19 cellular contexts compared by ENCODE assay signal in the genomic region with DNA sequence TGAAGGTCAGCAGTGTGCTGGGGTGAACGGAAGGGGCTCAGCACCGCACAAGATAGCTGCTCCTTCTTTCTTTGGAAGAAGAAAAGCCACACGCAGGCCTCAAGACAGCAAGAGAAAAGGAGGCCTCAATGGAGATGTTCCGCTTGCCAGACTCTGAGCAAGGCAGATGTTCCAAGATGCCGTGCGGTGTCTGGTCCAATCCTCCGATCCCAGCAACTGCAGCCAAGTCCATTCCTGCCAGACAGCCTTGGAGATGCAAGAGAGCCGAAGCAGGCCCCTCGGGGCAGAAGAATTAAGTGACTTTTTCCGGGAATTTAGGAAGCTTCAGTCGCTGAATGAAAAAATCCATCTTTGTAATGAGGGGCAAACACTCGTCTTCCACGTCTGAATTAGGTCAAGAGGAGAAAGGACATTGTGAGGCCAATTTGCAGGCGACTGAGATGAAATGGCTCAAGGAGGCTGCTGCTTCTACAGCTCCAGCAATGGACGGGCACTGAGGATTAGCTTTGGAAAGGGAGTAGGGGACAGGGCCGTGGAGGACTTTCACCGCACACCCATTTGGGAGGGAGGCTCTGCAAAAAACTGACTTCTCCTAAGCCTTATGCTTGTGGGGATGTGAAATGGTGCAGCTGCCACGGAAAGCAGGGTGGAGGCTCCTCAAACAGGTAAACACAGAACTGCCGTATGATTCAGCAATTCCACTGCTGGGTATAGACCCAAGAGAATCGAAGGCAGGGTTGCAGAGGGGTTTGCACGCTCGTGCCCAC. TPM values are rescaled to one million over a fixed set of nuclear protein-coding genes. Genes with fewer than 3 reads are reported as not detected.
A peak's percentile ranks its signal among the peaks of the same experiment; 100 is the strongest.
DNase-seq lines count a peak whose midpoint lies in the region; ATAC-seq, FAIRE-seq and TF ChIP-seq lines count a peak whose summit lies in the region.
"Had no signal": no experiment of that assay in that cellular context is flagged by ENCODE, and none has a peak within 500 bp of the region (broad histone marks: within the 10 kb centered on the region; RNA-seq: fewer than 3 reads in every experiment).

No MANE protein-coding gene starts in this region.

- H3K27ac ChIP-seq in kidney (ENCODE audit: low read depth in 2 of 2, low read length in 2 of 2) (no peak overlapping the region), psoas muscle (no peak overlapping the region)
- H3K27ac ChIP-seq: breast epithelium, RWPE1, WERI-Rb-1 had no signal

- no peaks in the 10 kb centered on the region for H3K36me3 ChIP-seq in kidney (ENCODE audit: control insufficient read depth in 1 of 2, insufficient read depth in 2 of 2, low read length in 2 of 2)
- H3K36me3 ChIP-seq in psoas muscle (ENCODE audit: insufficient read depth in 1 of 2, low read depth in 1 of 2): no peaks in the 10 kb centered on the region
- H3K36me3 ChIP-seq: breast epithelium had no signal

- 64 to 68% (median 64%) methylated on average over 22 of the region's 22 CpGs for WGBS in psoas muscle, 3 donors

- H3K27me3 Mint-ChIP-seq in activated CD8-positive, alpha-beta T cell treated with anti-CD3 and anti-CD28 coated beads, Interleukin-2, amount 10 ng/mL, durations not matched to agents 7 days and 5 days (ENCODE audit: low read depth): no peaks in the 10 kb centered on the region
- H3K27me3 Mint-ChIP-seq: activated naive CD8-positive, alpha-beta T cell; activated T-cell treated with anti-CD3 and anti-CD28 coated beads, Interleukin-2, amount 50 U/mL, for 24 hours; stimulated activated naive CD8-positive, alpha-beta T cell treated with anti-CD3 and anti-CD28 coated beads, Interleukin-15, Interleukin-2, amounts not matched to agents 100 ng/mL and 50 ng/mL, for 24 hours had no signal

- FAIRE-seq in kidney (lab: Jason Lieb, UNC): no peak
- FAIRE-seq: HTR-8/SVneo had no signal

- H3K4me1 Mint-ChIP-seq in activated CD8-positive, alpha-beta T cell treated with anti-CD3 and anti-CD28 coated beads, Interleukin-2, amount 10 ng/mL, durations not matched to agents 7 days and 5 days (ENCODE audit: low read depth): no peaks in the 10 kb centered on the region
- H3K4me1 Mint-ChIP-seq: T-cell had no signal

- H3K4me3 ChIP-seq in kidney (ENCODE audit: low read length in 2 of 2): no peak overlapping the region
- no peak overlapping the region for H3K4me3 ChIP-seq in psoas muscle
- H3K4me3 ChIP-seq: breast epithelium had no signal

- intact Hi-C loops in kidney (cut with DNase I): no loop called here
- intact Hi-C loops in psoas muscle (cut with DNase I): no loop called here

- H3K27me3 ChIP-seq in psoas muscle (ENCODE audit: insufficient read depth in 3 of 3, low read length in 2 of 3): no peaks in the 10 kb centered on the region
- H3K27me3 ChIP-seq: breast epithelium had no signal

- ATAC-seq in psoas muscle: no peak
- ATAC-seq in HG02610 (IDR thresholded peaks at IDR 0.05; ENCODE audit: unreplicated experiment): no peak
- ATAC-seq in activated CD8-positive, alpha-beta T cell treated with anti-CD3 and anti-CD28 coated beads, Interleukin-2, amount 10 ng/mL, durations not matched to agents 7 days and 5 days: no peak

- H3K9me3 ChIP-seq in kidney (ENCODE audit: control insufficient read depth in 1 of 2, low read length in 2 of 2) (no peaks in the 10 kb centered on the region), psoas muscle (no peaks in the 10 kb centered on the region)
- H3K9me3 ChIP-seq: breast epithelium had no signal

- CTCF ChIA-PET in activated CD8-positive, alpha-beta T cell treated with anti-CD3 and anti-CD28 coated beads, Interleukin-2, amount 10 ng/mL, durations not matched to agents 7 days and 5 days (lab: Charles Lee): no interaction called here

- H3K36me3 Mint-ChIP-seq in activated CD8-positive, alpha-beta T cell treated with anti-CD3 and anti-CD28 coated beads, Interleukin-2, amount 10 ng/mL, durations not matched to agents 7 days and 5 days (ENCODE audit: low read depth): no peaks in the 10 kb centered on the region
- H3K36me3 Mint-ChIP-seq: activated CD4-positive, alpha-beta memory T cell treated with anti-CD3 and anti-CD28 coated beads for 36 hours; activated naive CD8-positive, alpha-beta T cell; T-cell had no signal

- H3K27ac Mint-ChIP-seq in activated CD8-positive, alpha-beta T cell treated with anti-CD3 and anti-CD28 coated beads, Interleukin-2, amount 10 ng/mL, durations not matched to agents 7 days and 5 days: no peak overlapping the region
- H3K27ac Mint-ChIP-seq: activated CD4-positive, alpha-beta memory T cell treated with anti-CD3 and anti-CD28 coated beads for 36 hours; activated naive CD8-positive, alpha-beta T cell; activated T-cell treated with anti-CD3 and anti-CD28 coated beads, Interleukin-2, amount 50 U/mL, for 24 hours; stimulated activated naive CD8-positive, alpha-beta T cell treated with anti-CD3 and anti-CD28 coated beads, Interleukin-15, Interleukin-2, amounts not matched to agents 100 ng/mL and 50 ng/mL, for 24 hours; T-cell had no signal

- H3K9me3 Mint-ChIP-seq in activated CD8-positive, alpha-beta T cell treated with anti-CD3 and anti-CD28 coated beads, Interleukin-2, amount 10 ng/mL, durations not matched to agents 7 days and 5 days (ENCODE audit: insufficient read depth): no peaks in the 10 kb centered on the region
- H3K9me3 Mint-ChIP-seq: activated CD4-positive, alpha-beta memory T cell treated with anti-CD3 and anti-CD28 coated beads for 36 hours; activated T-cell treated with anti-CD3 and anti-CD28 coated beads, Interleukin-2, amount 50 U/mL, for 24 hours; stimulated activated naive CD8-positive, alpha-beta T cell treated with anti-CD3 and anti-CD28 coated beads, Interleukin-15, Interleukin-2, amounts not matched to agents 100 ng/mL and 50 ng/mL, for 24 hours; T-cell had no signal

- POLR2A ChIA-PET in activated CD8-positive, alpha-beta T cell treated with anti-CD3 and anti-CD28 coated beads, Interleukin-2, amount 10 ng/mL, durations not matched to agents 7 days and 5 days (lab: Charles Lee): no interaction called here

- DNase-seq in AG20443 (ENCODE audit: low spot score) (peak; percentile 60), cerebellar cortex (ENCODE audit: low spot score) (peak; percentile 39), kidney (peak; percentile 81), psoas muscle (peak; percentile 73 to 81), SW480 (ENCODE audit: low spot score) (no peak), islet precursor cell (no peak)
- DNase-seq in activated CD8-positive, alpha-beta T cell treated with anti-CD3 and anti-CD28 coated beads, Interleukin-2, amount 10 ng/mL, durations not matched to agents 7 days and 5 days: no peak
- DNase-seq: activated CD4-positive, alpha-beta memory T cell treated with anti-CD3 and anti-CD28 coated beads for 36 hours; activated T-cell treated with anti-CD3 and anti-CD28 coated beads, Interleukin-2, amount 50 U/mL, for 24 hours; COR-L47; NCI-H1417 treated with DMSO at 0.1 percent for 48 hours; T-cell; WERI-Rb-1 had no signal

- H3K4me3 Mint-ChIP-seq in activated CD8-positive, alpha-beta T cell treated with anti-CD3 and anti-CD28 coated beads, Interleukin-2, amount 10 ng/mL, durations not matched to agents 7 days and 5 days: no peak overlapping the region
- H3K4me3 Mint-ChIP-seq: activated CD4-positive, alpha-beta memory T cell treated with anti-CD3 and anti-CD28 coated beads for 36 hours; activated naive CD8-positive, alpha-beta T cell; activated T-cell treated with anti-CD3 and anti-CD28 coated beads, Interleukin-2, amount 50 U/mL, for 24 hours; stimulated activated naive CD8-positive, alpha-beta T cell treated with anti-CD3 and anti-CD28 coated beads, Interleukin-15, Interleukin-2, amounts not matched to agents 100 ng/mL and 50 ng/mL, for 24 hours; T-cell had no signal

- no peak overlapping the region for H3K9ac ChIP-seq in kidney (ENCODE audit: low read length in 2 of 2)

- TF ChIP-seq CTCF in kidney (IDR thresholded peaks at IDR 0.05; ENCODE audit: borderline replicate concordance, extremely low read depth, insufficient read depth) (no peak), psoas muscle (IDR thresholded peaks at IDR 0.05) (no peak)

- H3K4me1 ChIP-seq in kidney (ENCODE audit: control insufficient read depth in 1 of 2, insufficient read depth in 1 of 2, low read depth in 1 of 2, low read length in 2 of 2) (peaks cover 0 to 10% of the 10 kb centered on the region in 2 donors), psoas muscle (no peaks in the 10 kb centered on the region)
- H3K4me1 ChIP-seq: breast epithelium had no signal

RNA-seq across cellular contexts. Expression of a gene that starts 44.7 kb away (rescaled TPM):
- total RNA-seq in kidney (55.9 TPM), psoas muscle (10 to 100 TPM in 1 of 4 donors, 1 to 10 TPM in 3; 5.7 to 18.5 (median 9.8) TPM)
- polyA plus RNA-seq in kidney (ENCODE audit: insufficient read depth, low read depth, low replicate concordance) (18.1 TPM), psoas muscle (10 to 100 TPM in 1 of 3 donors, 1 to 10 TPM in 2; 3.7 to 11.8 (median 6.3) TPM)
- total RNA-seq in activated CD8-positive, alpha-beta T cell treated with anti-CD3 and anti-CD28 coated beads, Interleukin-2, amount 10 ng/mL, durations not matched to agents 7 days and 5 days: 1 to 10 TPM; 2.5 to 3.8 TPM

Comparison
In these comparisons a context has a peak if more than half of its experiments do, and no peak if none do; other contexts are left out.
1. DNase-seq: peak in AG20443 (single experiment), cerebellar cortex (single experiment), kidney (single experiment) and psoas muscle (2 of 2); none in SW480 (single experiment), islet precursor cell (single experiment) and activated CD8-positive, alpha-beta T cell treated with anti-CD3 and anti-CD28 coated beads, Interleukin-2, amount 10 ng/mL, durations not matched to agents 7 days and 5 days (single experiment).